ENCODE assay signal across 11 cellular contexts in genomic region chr12:110555509-110556406, GRCh38. TPM values are rescaled to one million over a fixed set of nuclear protein-coding genes. Genes with fewer than 3 reads are reported as not detected.
DNase-seq lines count a peak whose midpoint lies in the region; ATAC-seq and TF ChIP-seq lines count a peak whose summit lies in the region.
"Had no signal": no experiment of that assay in that cellular context is flagged by ENCODE, and none has a peak within 500 bp of the region (broad histone marks: within the 10 kb centered on the region; RNA-seq: fewer than 3 reads in every experiment).

No MANE protein-coding gene starts in this region.

- TF ChIP-seq CTCF in heart left ventricle (IDR thresholded peaks at IDR 0.05): no peak

- peaks cover 6 to 20% of the 10 kb centered on the region in 2 donors for H3K36me3 Mint-ChIP-seq in activated T-cell treated with anti-CD3 and anti-CD28 coated beads, Interleukin-2, amount 50 U/mL, for 72 hours (ENCODE audit: insufficient read depth in 2 of 2)
- no peaks in the 10 kb centered on the region for H3K36me3 Mint-ChIP-seq in T-helper 17 cell (ENCODE audit: low read depth)
- peaks cover 26% of the 10 kb centered on the region for H3K36me3 Mint-ChIP-seq in stimulated activated memory B cell treated with anti-CD40 and anti-IgM and Interleukin-4, amounts not matched to agents 10 μg/mL and 1 μg/mL and 100 μg/mL, for 72 hours

- peaks cover 0 to 13% (median 6%) of the 10 kb centered on the region in 9 donors for H3K36me3 ChIP-seq in heart left ventricle

- peaks cover 5 to 6% of the 10 kb centered on the region in 2 donors for H3K9me3 Mint-ChIP-seq in activated T-cell treated with anti-CD3 and anti-CD28 coated beads, Interleukin-2, amount 50 U/mL, for 72 hours
- H3K9me3 Mint-ChIP-seq in stimulated activated memory B cell treated with anti-CD40 and anti-IgM and Interleukin-4, amounts not matched to agents 10 μg/mL and 1 μg/mL and 100 μg/mL, for 72 hours: no peaks in the 10 kb centered on the region

- no peak overlapping the region for H3K4me3 Mint-ChIP-seq in activated T-cell treated with anti-CD3 and anti-CD28 coated beads, Interleukin-2, amount 50 U/mL, for 72 hours
- no peak overlapping the region for H3K4me3 Mint-ChIP-seq in T-helper 17 cell
- H3K4me3 Mint-ChIP-seq in stimulated activated memory B cell treated with anti-CD40 and anti-IgM and Interleukin-4, amounts not matched to agents 10 μg/mL and 1 μg/mL and 100 μg/mL, for 72 hours: no peak overlapping the region

- WGBS in heart left ventricle, 4 donors: 39 to 55% (median 51%) methylated on average over 9 of the region's 9 CpGs

- peak overlapping the region; percentile 6 for H3K27ac Mint-ChIP-seq in activated T-cell treated with anti-CD3 and anti-CD28 coated beads, Interleukin-2, amount 50 U/mL, for 72 hours
- peak overlapping the region; percentile 61 for H3K27ac Mint-ChIP-seq in T-helper 17 cell
- H3K27ac Mint-ChIP-seq in stimulated activated memory B cell treated with anti-CD40 and anti-IgM and Interleukin-4, amounts not matched to agents 10 μg/mL and 1 μg/mL and 100 μg/mL, for 72 hours: peak overlapping the region; percentile 38

- peak overlapping the region in 8 of 12 donors; percentile 5 to 57 (median 42) for H3K27ac ChIP-seq in heart left ventricle

- H3K9me3 ChIP-seq in T-helper 17 cell (ENCODE audit: control insufficient read depth, low read length, poor library complexity, severe bottlenecking) (no peaks in the 10 kb centered on the region), heart left ventricle (no peaks in the 10 kb centered on the region)

- no peak overlapping the region for H3K4me3 ChIP-seq in heart left ventricle

- H3K27me3 Mint-ChIP-seq in activated T-cell treated with anti-CD3 and anti-CD28 coated beads, Interleukin-2, amount 50 U/mL, for 72 hours (ENCODE audit: low read depth): no peaks in the 10 kb centered on the region
- no peaks in the 10 kb centered on the region for H3K27me3 Mint-ChIP-seq in T-helper 17 cell
- H3K27me3 Mint-ChIP-seq in stimulated activated memory B cell treated with anti-CD40 and anti-IgM and Interleukin-4, amounts not matched to agents 10 μg/mL and 1 μg/mL and 100 μg/mL, for 72 hours: no peaks in the 10 kb centered on the region

- H3K27me3 ChIP-seq in heart left ventricle: no peaks in the 10 kb centered on the region

- DNase-seq in activated T-cell treated with anti-CD3 and anti-CD28 coated beads, Interleukin-2, amount 50 U/mL, for 72 hours: no peak
- no peak for DNase-seq in activated T-cell treated with anti-CD3 and anti-CD28 coated beads, Interleukin-2, amount 50 U/mL, for 48 hours
- DNase-seq in T-helper 17 cell (no peak), heart left ventricle (no peak), NCI-H2227 (lab: John Stamatoyannopoulos, UW; ENCODE audit: unreplicated experiment) (no peak), OCI-M2 (lab: John Stamatoyannopoulos, UW; ENCODE audit: unreplicated experiment) (no peak)
- DNase-seq: C1 segment of cervical spinal cord, MM.1S, T-helper 1 cell had no signal

- peaks cover 47% of the 10 kb centered on the region for H3K4me1 Mint-ChIP-seq in activated T-cell treated with anti-CD3 and anti-CD28 coated beads, Interleukin-2, amount 50 U/mL, for 72 hours (ENCODE audit: low read depth)
- H3K4me1 Mint-ChIP-seq in T-helper 17 cell: peaks cover 33% of the 10 kb centered on the region
- peaks cover 55% of the 10 kb centered on the region for H3K4me1 Mint-ChIP-seq in stimulated activated memory B cell treated with anti-CD40 and anti-IgM and Interleukin-4, amounts not matched to agents 10 μg/mL and 1 μg/mL and 100 μg/mL, for 72 hours

- ATAC-seq in activated T-cell treated with anti-CD3 and anti-CD28 coated beads, Interleukin-2, amount 50 U/mL, for 72 hours (replicated peaks in 1 of 2): no peak
- ATAC-seq in T-helper 17 cell: no peak
- peak in 3 of 4 donors; percentile 32 to 56 (median 43) for ATAC-seq in heart left ventricle
- ATAC-seq in stimulated activated memory B cell treated with anti-CD40 and anti-IgM and Interleukin-4, amounts not matched to agents 10 μg/mL and 1 μg/mL and 100 μg/mL, for 72 hours: no peak
- ATAC-seq in GM21515 (IDR thresholded peaks at IDR 0.05; ENCODE audit: unreplicated experiment): no peak

- peaks cover 0 to 67% (median 29%) of the 10 kb centered on the region in 12 donors for H3K4me1 ChIP-seq in heart left ventricle

- TF ChIP-seq POLR2A in heart left ventricle (IDR thresholded peaks at IDR 0.05): no peak

- intact Hi-C loops in heart left ventricle (cut with DNase I): loop anchor here in 1 of 10 donors (2.0 kb wide), 1 partner anchor 23 kb away; no protein-coding TSS in a partner anchor

RNA-seq across cellular contexts. Expression of gene PPTC7, which starts 27.4 kb away (rescaled TPM):
- total RNA-seq in activated T-cell treated with anti-CD3 and anti-CD28 coated beads, Interleukin-2, amount 50 U/mL, for 72 hours: 10 to 100 TPM; 42.6 to 42.9 TPM
- total RNA-seq in T-helper 17 cell (10 to 100 TPM; 45.5 to 49.4 TPM), heart left ventricle (100 to 1,000 TPM in 1 of 9 donors, 10 to 100 TPM in 8; 47.5 to 113 (median 72.7) TPM)
- 10 to 100 TPM; 26.6 to 53.1 TPM for polyA plus RNA-seq in heart left ventricle

RNA-seq across cellular contexts. Expression of gene RAD9B, which starts 53.6 kb away (rescaled TPM):
- total RNA-seq in activated T-cell treated with anti-CD3 and anti-CD28 coated beads, Interleukin-2, amount 50 U/mL, for 72 hours: 1 to 10 TPM; 2.3 to 4.4 TPM
- total RNA-seq in T-helper 17 cell (under 1 TPM; 0.37 to 0.62 TPM), heart left ventricle (1 to 10 TPM in 5 of 9 donors, under 1 TPM in 2, not detected in 2; 0.67 to 4.8 (median 2.4) TPM)
- polyA plus RNA-seq in heart left ventricle: 10 to 100 TPM in 1 of 2 donors, under 1 TPM in 1; 0.34 to 12.0 TPM

RNA-seq across cellular contexts. Expression of gene VPS29, which starts 53.8 kb away (rescaled TPM):
- total RNA-seq in activated T-cell treated with anti-CD3 and anti-CD28 coated beads, Interleukin-2, amount 50 U/mL, for 72 hours: 100 to 1,000 TPM in 1 of 2 donors, 10 to 100 TPM in 1; 98.2 to 104 TPM
- total RNA-seq in T-helper 17 cell (10 to 100 TPM; 81.0 to 96.3 TPM), heart left ventricle (100 to 1,000 TPM in 3 of 9 donors, 10 to 100 TPM in 6; 66.7 to 149 (median 89.5) TPM)
- 100 to 1,000 TPM; 107 to 191 TPM for polyA plus RNA-seq in heart left ventricle

RNA-seq across cellular contexts. Expression of gene TCTN1, which starts 58.2 kb away (rescaled TPM):
- total RNA-seq in activated T-cell treated with anti-CD3 and anti-CD28 coated beads, Interleukin-2, amount 50 U/mL, for 72 hours: 1 to 10 TPM; 9.7 to 10.0 TPM
- 1 to 10 TPM; 5.0 to 8.5 TPM for total RNA-seq in T-helper 17 cell
- total RNA-seq in heart left ventricle: 10 to 100 TPM; 17.3 to 27.7 (median 20.2) TPM
- 10 to 100 TPM; 12.6 to 18.5 TPM for polyA plus RNA-seq in heart left ventricle

Comparison
In these comparisons a context has a peak if more than half of its experiments do, and no peak if none do; other contexts are left out.
1. ATAC-seq: peak in heart left ventricle (3 of 4); none in activated T-cell treated with anti-CD3 and anti-CD28 coated beads, Interleukin-2, amount 50 U/mL, for 72 hours (0 of 2), T-helper 17 cell (single experiment), stimulated activated memory B cell treated with anti-CD40 and anti-IgM and Interleukin-4, amounts not matched to agents 10 μg/mL and 1 μg/mL and 100 μg/mL, for 72 hours (single experiment) and GM21515 (single experiment).
2. H3K27ac Mint-ChIP-seq: peak in every context shown above with its lines; median percentile 61 in T-helper 17 cell; 38 in stimulated activated memory B cell treated with anti-CD40 and anti-IgM and Interleukin-4, amounts not matched to agents 10 μg/mL and 1 μg/mL and 100 μg/mL, for 72 hours; 6 in activated T-cell treated with anti-CD3 and anti-CD28 coated beads, Interleukin-2, amount 50 U/mL, for 72 hours.